In genomic region chr7:31819031-31819430, GRCh38 we compare ENCODE assay signal across 6 cellular contexts.
"Had no signal": no experiment of that assay in that cellular context is flagged by ENCODE, and none has a peak within 500 bp of the region (broad histone marks: within the 10 kb centered on the region; RNA-seq: fewer than 3 reads in every experiment).

No MANE protein-coding gene starts in this region.

- H3K27ac ChIP-seq: HL-60 had no signal

- H3K4me3 ChIP-seq: K562 had no signal

- DNase-seq: IMR-90, KBM-7, KG1 had no signal

- FAIRE-seq: HepG2, K562 had no signal
